Comparison of ENCODE assay signal across 13 cellular contexts in genomic region chr1:230186874-230187273, GRCh38.
DNase-seq lines count a peak whose midpoint lies in the region; ATAC-seq and TF ChIP-seq lines count a peak whose summit lies in the region.
"Had no signal": no experiment of that assay in that cellular context is flagged by ENCODE, and none has a peak within 500 bp of the region (broad histone marks: within the 10 kb centered on the region; RNA-seq: fewer than 3 reads in every experiment).

No MANE protein-coding gene starts in this region.

- H3K4me3 Mint-ChIP-seq in activated naive CD8-positive, alpha-beta T cell treated with anti-CD3 and anti-CD28 coated beads, Interleukin-2, amount 50 U/mL, for 24 hours, result no peak overlapping the region
- peak overlapping the region in 8 of 10 donors; percentile 7 to 68 (median 37) for H3K4me3 Mint-ChIP-seq in naive thymus-derived CD4-positive, alpha-beta T cell

- peaks cover 8% of the 10 kb centered on the region for H3K9me3 Mint-ChIP-seq in activated naive CD8-positive, alpha-beta T cell treated with anti-CD3 and anti-CD28 coated beads, Interleukin-2, amount 50 U/mL, for 24 hours
- H3K9me3 Mint-ChIP-seq in naive thymus-derived CD4-positive, alpha-beta T cell, result peaks cover 0 to 13% (median 5%) of the 10 kb centered on the region in 11 donors

- H3K27me3 ChIP-seq in MM.1S (replicated peaks; ENCODE audit: insufficient read depth, low read length) (no peaks in the 10 kb centered on the region), SJCRH30 (no peaks in the 10 kb centered on the region)
- H3K27me3 ChIP-seq in naive thymus-derived CD4-positive, alpha-beta T cell (ENCODE audit: control insufficient read depth in 2 of 2, insufficient read depth in 2 of 2, low read length in 2 of 2), result no peaks in the 10 kb centered on the region
- H3K27me3 ChIP-seq: pancreas had no signal

- H3K27me3 Mint-ChIP-seq in activated naive CD8-positive, alpha-beta T cell treated with anti-CD3 and anti-CD28 coated beads, Interleukin-2, amount 50 U/mL, for 24 hours, result no peaks in the 10 kb centered on the region
- no peaks in the 10 kb centered on the region for H3K27me3 Mint-ChIP-seq in naive thymus-derived CD4-positive, alpha-beta T cell

- H3K27ac ChIP-seq in MM.1S (ENCODE audit: low read length) (no peak overlapping the region), SJCRH30 (no peak overlapping the region)
- H3K27ac ChIP-seq in naive thymus-derived CD4-positive, alpha-beta T cell (ENCODE audit: low read depth, low read length), result no peak overlapping the region

- no peak overlapping the region for H2AFZ ChIP-seq in MM.1S (ENCODE audit: low read length)

- H3K9ac ChIP-seq in MM.1S (ENCODE audit: low read length), result no peak overlapping the region

- ATAC-seq in activated naive CD8-positive, alpha-beta T cell treated with anti-CD3 and anti-CD28 coated beads, Interleukin-2, amount 50 U/mL, for 24 hours, result no peak
- peak; percentile 47 for ATAC-seq in naive thymus-derived CD4-positive, alpha-beta T cell
- ATAC-seq in HG02642 (IDR thresholded peaks at IDR 0.05; ENCODE audit: poor library complexity, unreplicated experiment), result no peak

- H3K27ac Mint-ChIP-seq in activated naive CD8-positive, alpha-beta T cell treated with anti-CD3 and anti-CD28 coated beads, Interleukin-2, amount 50 U/mL, for 24 hours, result peak overlapping the region; percentile 64
- peak overlapping the region in 5 of 9 donors; percentile 13 to 32 (median 22) for H3K27ac Mint-ChIP-seq in naive thymus-derived CD4-positive, alpha-beta T cell

- POLR2A ChIA-PET in naive thymus-derived CD4-positive, alpha-beta T cell (lab: Charles Lee), result interaction anchor here (0.5 kb wide), 1 partner anchor 166 kb away, joined by 4 read pairs; no protein-coding TSS in a partner anchor

- no peaks in the 10 kb centered on the region for H3K9me3 ChIP-seq in MM.1S (replicated peaks; ENCODE audit: insufficient read depth, low read length)
- H3K9me3 ChIP-seq in naive thymus-derived CD4-positive, alpha-beta T cell (ENCODE audit: control insufficient read depth in 2 of 3, low read length in 3 of 3), result no peaks in the 10 kb centered on the region
- H3K9me3 ChIP-seq in SJCRH30 (replicated peaks), result no peaks in the 10 kb centered on the region
- H3K9me3 ChIP-seq: pancreas had no signal

- no peak for TF ChIP-seq CTCF in MM.1S (IDR thresholded peaks at IDR 0.05; ENCODE audit: low read length)

- peaks cover 61% of the 10 kb centered on the region for H3K4me1 Mint-ChIP-seq in activated naive CD8-positive, alpha-beta T cell treated with anti-CD3 and anti-CD28 coated beads, Interleukin-2, amount 50 U/mL, for 24 hours
- peaks cover 39 to 65% (median 50%) of the 10 kb centered on the region in 7 donors for H3K4me1 Mint-ChIP-seq in naive thymus-derived CD4-positive, alpha-beta T cell

- H3K79me2 ChIP-seq in MM.1S (ENCODE audit: low read length), result peaks cover 75% of the 10 kb centered on the region

- intact Hi-C loops in naive thymus-derived CD4-positive, alpha-beta T cell (cut with micrococcal nuclease), result no loop called here

- CTCF ChIA-PET in naive thymus-derived CD4-positive, alpha-beta T cell (lab: Charles Lee), result no interaction called here

- H3K9me2 ChIP-seq in MM.1S (replicated peaks; ENCODE audit: insufficient read depth, low read length), result no peaks in the 10 kb centered on the region

- no peaks in the 10 kb centered on the region for H3F3A ChIP-seq in MM.1S (ENCODE audit: insufficient read depth, low read length)

- H3K4me3 ChIP-seq in MM.1S (ENCODE audit: low read length) (no peak overlapping the region), SJCRH30 (no peak overlapping the region)
- no peak overlapping the region for H3K4me3 ChIP-seq in naive thymus-derived CD4-positive, alpha-beta T cell (ENCODE audit: low read length)
- H3K4me3 ChIP-seq: pancreas had no signal

- H3K4me1 ChIP-seq in MM.1S (ENCODE audit: low read length) (peaks cover 5% of the 10 kb centered on the region), SJCRH30 (no peaks in the 10 kb centered on the region; the same call in 1 of the 2 replicates)
- peaks cover 8 to 14% of the 10 kb centered on the region in 2 donors for H3K4me1 ChIP-seq in naive thymus-derived CD4-positive, alpha-beta T cell (ENCODE audit: control insufficient read depth in 2 of 2, insufficient read depth in 2 of 2, low read length in 2 of 2)

- H4K20me1 ChIP-seq in MM.1S (ENCODE audit: insufficient read depth, low read length), result no peaks in the 10 kb centered on the region

- H3K36me3 Mint-ChIP-seq in activated naive CD8-positive, alpha-beta T cell treated with anti-CD3 and anti-CD28 coated beads, Interleukin-2, amount 50 U/mL, for 24 hours (ENCODE audit: low read depth), result peaks cover 46% of the 10 kb centered on the region
- peaks cover 10 to 49% (median 24%) of the 10 kb centered on the region in 5 donors for H3K36me3 Mint-ChIP-seq in naive thymus-derived CD4-positive, alpha-beta T cell

- no peak overlapping the region for H3K4me2 ChIP-seq in MM.1S (ENCODE audit: low read depth, low read length)

- peak; percentile 52 for DNase-seq in DMS53 (lab: John Stamatoyannopoulos, UW)
- DNase-seq in DMS53 treated with DMSO at 0.1 percent for 48 hours (lab: John Stamatoyannopoulos, UW; ENCODE audit: unreplicated experiment), result no peak
- DNase-seq in MM.1S, result peak; percentile 19
- no peak for DNase-seq in activated naive CD8-positive, alpha-beta T cell treated with anti-CD3 and anti-CD28 coated beads, Interleukin-2, amount 50 U/mL, for 24 hours
- DNase-seq in naive thymus-derived CD4-positive, alpha-beta T cell, result peak in 2 of 9 donors; percentile 12 to 17
- no peak for DNase-seq in SK-N-DZ (ENCODE audit: low spot score)
- DNase-seq in SJCRH30, result no peak
- DNase-seq: 8988T; foreskin melanocyte; left cardiac atrium; stimulated activated naive CD4-positive, alpha-beta T cell had no signal

- H3K36me3 ChIP-seq in MM.1S (replicated peaks; ENCODE audit: insufficient read depth, low read length) (no peaks in the 10 kb centered on the region), SJCRH30 (no peaks in the 10 kb centered on the region)
- no peaks in the 10 kb centered on the region for H3K36me3 ChIP-seq in naive thymus-derived CD4-positive, alpha-beta T cell (ENCODE audit: control insufficient read depth in 2 of 3, insufficient read depth in 3 of 3, low read length in 3 of 3)
- H3K36me3 ChIP-seq: pancreas had no signal

Comparison
In these comparisons a context has a peak if more than half of its experiments do, and no peak if none do; other contexts are left out.
1. DNase-seq: peak in DMS53 (single experiment) and MM.1S (single experiment); none in DMS53 treated with DMSO at 0.1 percent for 48 hours (single experiment), activated naive CD8-positive, alpha-beta T cell treated with anti-CD3 and anti-CD28 coated beads, Interleukin-2, amount 50 U/mL, for 24 hours (single experiment), SK-N-DZ (single experiment) and SJCRH30 (0 of 2).